Comparison of ENCODE assay signal across 8 cellular contexts in the genomic region with DNA sequence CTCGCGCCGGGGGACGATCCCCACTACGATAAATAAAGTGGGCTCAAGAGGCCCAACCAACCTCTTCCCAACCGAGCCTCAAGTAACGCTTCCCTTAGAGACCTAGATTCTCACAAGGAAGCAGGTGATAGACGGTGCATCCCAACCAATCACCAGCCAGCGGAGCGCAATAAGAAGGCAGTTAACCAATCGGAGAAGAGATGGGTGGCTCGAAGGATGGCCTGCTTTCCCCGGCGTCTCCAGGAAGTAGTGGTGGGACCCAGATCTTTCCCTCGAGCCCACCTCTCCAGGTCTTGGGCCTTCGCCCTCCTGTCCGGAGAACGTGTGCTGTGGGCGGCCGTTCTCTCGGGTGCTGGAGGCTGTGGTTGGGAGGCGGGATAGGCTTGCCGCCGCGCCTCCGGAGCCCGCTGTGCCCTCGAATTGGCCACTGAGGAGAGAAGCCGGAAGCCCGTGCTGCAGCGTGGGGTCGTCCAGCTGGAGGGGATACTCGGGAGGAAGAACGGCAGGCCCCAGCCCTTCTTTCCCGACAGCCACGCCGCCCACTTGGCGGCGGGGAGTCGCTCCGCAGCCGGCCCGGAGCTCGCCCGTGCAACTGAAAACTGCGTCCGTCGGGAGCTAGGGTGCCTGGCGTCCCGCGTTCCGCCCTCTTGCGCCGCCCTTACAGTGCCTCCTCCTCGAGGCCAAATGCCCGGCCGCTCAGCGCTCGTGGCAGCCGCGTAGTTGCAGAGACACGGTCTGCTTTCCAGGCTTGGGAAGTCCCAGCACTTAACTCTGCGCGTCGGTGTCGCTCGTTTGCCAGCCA. TPM values are rescaled to one million over a fixed set of nuclear protein-coding genes. Genes with fewer than 3 reads are reported as not detected.
DNase-seq lines count a peak whose midpoint lies in the region; ATAC-seq and TF ChIP-seq lines count a peak whose summit lies in the region.

A gene (minus strand): TSS at position 594 of the 802 bp plus-strand sequence. CDS start 2,665 bp downstream, outside the sequence.

- peak within 1 kb of the TSS; percentile 100 for H3K27ac Mint-ChIP-seq in T-helper 1 cell treated with Interleukin-12 subunit alpha and Interleukin-12 subunit beta and Interleukin-4 antibody, amounts not matched to agents 30 μg/mL and 1 μg/mL, for 36 hours

- H3K4me3 ChIP-seq in upper lobe of right lung, result peak within 1 kb of the TSS; percentile 95

- intact Hi-C loops in left cardiac atrium (cut with DNase I) (no loop called here), posterior vena cava (cut with DNase I) (no loop called here), upper lobe of right lung (cut with DNase I) (no loop called here)

- no peaks in the 10 kb centered on the region for H3K27me3 ChIP-seq in upper lobe of right lung

- H3K36me3 Mint-ChIP-seq in T-helper 1 cell treated with Interleukin-12 subunit alpha and Interleukin-12 subunit beta and Interleukin-4 antibody, amounts not matched to agents 30 μg/mL and 1 μg/mL, for 36 hours (ENCODE audit: low read depth), result peaks cover 27% of the 10 kb centered on the region

- no peaks in the 10 kb centered on the region for H3K9me3 Mint-ChIP-seq in T-helper 1 cell treated with Interleukin-12 subunit alpha and Interleukin-12 subunit beta and Interleukin-4 antibody, amounts not matched to agents 30 μg/mL and 1 μg/mL, for 36 hours

- DNase-seq in GM13977 (ENCODE audit: low spot score), result peak; percentile 95
- DNase-seq in NCI-H1694 (lab: John Stamatoyannopoulos, UW), result peak; percentile 91
- DNase-seq in amniotic stem cell (lab: John Stamatoyannopoulos, UW), result peak; percentile 97
- peak; percentile 96 for DNase-seq in left cardiac atrium
- DNase-seq in posterior vena cava (ENCODE audit: low spot score), result peak; percentile 97
- peak; percentile 93 for DNase-seq in upper lobe of right lung

- TF ChIP-seq CTCF in GM13977 (IDR thresholded peaks at IDR 0.05; ENCODE audit: extremely low read depth, insufficient read depth, missing control alignments), result no peak
- TF ChIP-seq CTCF in upper lobe of right lung (IDR thresholded peaks at IDR 0.05), result no peak

- H3K4me3 Mint-ChIP-seq in T-helper 1 cell treated with Interleukin-12 subunit alpha and Interleukin-12 subunit beta and Interleukin-4 antibody, amounts not matched to agents 30 μg/mL and 1 μg/mL, for 36 hours, result peak within 1 kb of the TSS; percentile 98

- H3K4me1 Mint-ChIP-seq in T-helper 1 cell treated with Interleukin-12 subunit alpha and Interleukin-12 subunit beta and Interleukin-4 antibody, amounts not matched to agents 30 μg/mL and 1 μg/mL, for 36 hours (ENCODE audit: low read depth), result peaks cover 28% of the 10 kb centered on the region

- no peaks in the 10 kb centered on the region for H3K9me3 ChIP-seq in upper lobe of right lung

- peaks cover 31% of the 10 kb centered on the region for H3K36me3 ChIP-seq in upper lobe of right lung

- in situ Hi-C loops in GM13977 (cut with MboI; ENCODE audit: low pct_unique_long_range_greater_than_20kb, low sequenced_read_pairs, unreplicated experiment), result no loop called here

- H3K4me1 ChIP-seq in upper lobe of right lung, result peaks cover 27% of the 10 kb centered on the region

- ATAC-seq in HG02884 (IDR thresholded peaks at IDR 0.05; ENCODE audit: unreplicated experiment) (peak; percentile 97), left cardiac atrium (peak; percentile 99), upper lobe of right lung (peak; percentile 98)

- peak within 1 kb of the TSS; percentile 99 for H3K27ac ChIP-seq in upper lobe of right lung

- peaks cover 4% of the 10 kb centered on the region for H3K27me3 Mint-ChIP-seq in T-helper 1 cell treated with Interleukin-12 subunit alpha and Interleukin-12 subunit beta and Interleukin-4 antibody, amounts not matched to agents 30 μg/mL and 1 μg/mL, for 36 hours (ENCODE audit: low read depth)

RNA-seq across cellular contexts. Expression of the gene that starts here (rescaled TPM):
- total RNA-seq in left cardiac atrium (10 to 100 TPM; 20.5 to 28.0 TPM), posterior vena cava (10 to 100 TPM; 24.5 to 30.9 TPM), upper lobe of right lung (29.5 TPM)

Comparison
In these comparisons a context has a peak if more than half of its experiments do, and no peak if none do; other contexts are left out.
1. Peak in every context shown above with its lines: DNase-seq, ATAC-seq, H3K4me3 ChIP-seq and H3K27ac ChIP-seq.